ENCODE assay signal across 10 cellular contexts in genomic region chr10:80509403-80510161, GRCh38. TPM values are rescaled to one million over a fixed set of nuclear protein-coding genes. Genes with fewer than 3 reads are reported as not detected.
A peak's percentile ranks its signal among the peaks of the same experiment; 100 is the strongest.
DNase-seq lines count a peak whose midpoint lies in the region; ATAC-seq, FAIRE-seq and TF ChIP-seq lines count a peak whose summit lies in the region.
"Had no signal": no experiment of that assay in that cellular context is flagged by ENCODE, and none has a peak within 500 bp of the region (broad histone marks: within the 10 kb centered on the region; RNA-seq: fewer than 3 reads in every experiment).

No MANE protein-coding gene starts in this region.

- TF ChIP-seq POLR2A in K562 (conservative IDR thresholded peaks at IDR 0.05) (no peak), stomach (IDR thresholded peaks at IDR 0.05) (no peak)

- H3K79me2 ChIP-seq in K562 (ENCODE audit: control insufficient read depth, insufficient read depth, low read length), result peaks cover 35% of the 10 kb centered on the region
- H3K79me2 ChIP-seq in keratinocyte (ENCODE audit: control insufficient read depth, insufficient read depth, low read length), result peaks cover 47% of the 10 kb centered on the region

- H3K4me1 ChIP-seq in K562 (replicated peaks in 1 of 2; ENCODE audit: control insufficient read depth in 2 of 2, insufficient read depth in 2 of 2, low read length in 2 of 2) (peaks cover 12 to 24% of the 10 kb centered on the region in 2 experiments; a peak in 4 of 5 replicates), keratinocyte (ENCODE audit: control insufficient read depth, extremely low read depth, insufficient read depth, low read length) (peaks cover 60% of the 10 kb centered on the region), stomach (peaks cover 16 to 48% (median 20%) of the 10 kb centered on the region in 4 donors)

- no peak for ATAC-seq in K562
- ATAC-seq in HG03135 (IDR thresholded peaks at IDR 0.05; ENCODE audit: unreplicated experiment), result no peak
- no peak for ATAC-seq in GM21381 (IDR thresholded peaks at IDR 0.05; ENCODE audit: unreplicated experiment)

- H4K20me1 ChIP-seq in K562 (replicated peaks; ENCODE audit: control insufficient read depth, insufficient read depth, low read length) (peaks cover 2% of the 10 kb centered on the region), keratinocyte (ENCODE audit: control insufficient read depth, extremely low read depth, insufficient read depth, low read length) (no peaks in the 10 kb centered on the region)

- TF ChIP-seq RAD21 in K562 (CRISPR knock-in tag; conservative IDR thresholded peaks at IDR 0.05 in 1 of 2, IDR thresholded peaks at IDR 0.05 in 1 of 2), result no peak

- TF ChIP-seq CTCF in K562 (IDR thresholded peaks at IDR 0.05 in 2 of 3, conservative IDR thresholded peaks at IDR 0.05 in 1 of 3; ENCODE audit: insufficient read depth in 2 of 3, low read depth in 1 of 3, low read length in 3 of 3) (no peak), keratinocyte (optimal IDR thresholded peaks at IDR 0.05 in 1 of 3, IDR thresholded peaks at IDR 0.05 in 1 of 3, conservative IDR thresholded peaks at IDR 0.05 in 1 of 3; ENCODE audit: extremely low read depth in 1 of 3, insufficient read depth in 2 of 3, low read length in 3 of 3) (peak in 1 of 3 experiments; percentile 4), stomach (IDR thresholded peaks at IDR 0.05) (no peak)

- in situ Hi-C loops in K562 (cut with MboI), result loop anchor here (5.0 to 10.0 kb wide), 2 partner anchors 62 to 125 kb away; no protein-coding TSS in a partner anchor

- H3K36me3 ChIP-seq in K562 (ENCODE audit: control insufficient read depth, insufficient read depth, low read length), result peaks cover 93% of the 10 kb centered on the region
- peaks cover 37 to 66% of the 10 kb centered on the region in 2 experiments for H3K36me3 ChIP-seq in keratinocyte (ENCODE audit: control insufficient read depth in 2 of 2, extremely low read depth in 1 of 2, insufficient read depth in 2 of 2, low read length in 2 of 2)
- H3K36me3 ChIP-seq in stomach, result peaks cover 37 to 88% (median 80%) of the 10 kb centered on the region in 4 donors

- H3K9ac ChIP-seq in K562 (ENCODE audit: insufficient read depth in 1 of 2, low read depth in 2 of 2, low read length in 2 of 2), result peak overlapping the region in 1 of 2 experiments; percentile 50; a peak in 2 of 4 replicates
- peak overlapping the region; percentile 12 for H3K9ac ChIP-seq in keratinocyte (ENCODE audit: control insufficient read depth, extremely low read depth, insufficient read depth, low read length)

- H3K9me1 ChIP-seq in K562 (ENCODE audit: control insufficient read depth, insufficient read depth, low read length) (peaks cover 9% of the 10 kb centered on the region), keratinocyte (ENCODE audit: control insufficient read depth, extremely low read depth, insufficient read depth, low read length) (no peaks in the 10 kb centered on the region)

- H3K4me2 ChIP-seq in K562 (ENCODE audit: insufficient read depth, low read length) (no peak overlapping the region), keratinocyte (ENCODE audit: control insufficient read depth, extremely low read depth, insufficient read depth, low read depth, low read length) (peak overlapping the region; percentile 42)

- dilution Hi-C loops in keratinocyte (cut with MboI; ENCODE audit: extremely low pct_ligation_motif_present, low sequenced_read_pairs), result no loop called here

- H2AFZ ChIP-seq in K562 (ENCODE audit: low read depth, low read length) (no peak overlapping the region), keratinocyte (ENCODE audit: control insufficient read depth, low read length) (no peak overlapping the region)

- no TSS peak for BruUV-seq in K562 (replicated peaks; lab: Mats Ljungman, UMichigan)

- TF ChIP-seq EP300 in K562 (IDR thresholded peaks at IDR 0.05; ENCODE audit: low read length), result no peak
- TF ChIP-seq EP300 in stomach (IDR thresholded peaks at IDR 0.05), result no peak

- H3K9me3 ChIP-seq in K562 (replicated peaks; ENCODE audit: control insufficient read depth, insufficient read depth, low read depth, low read length) (no peaks in the 10 kb centered on the region), keratinocyte (ENCODE audit: control insufficient read depth, low read depth, low read length) (no peaks in the 10 kb centered on the region), stomach (no peaks in the 10 kb centered on the region)

- FAIRE-seq in K562 (lab: Jason Lieb, UNC) (no peak), keratinocyte (lab: Jason Lieb, UNC) (peak; percentile 92)
- FAIRE-seq: frontal cortex had no signal

- intact Hi-C loops in K562 (cut with micrococcal nuclease), result no loop called here
- intact Hi-C loops in stomach (cut with DNase I; ENCODE audit: low total_unique reads), result loop anchor here (5.0 kb wide), 1 partner anchor 62 kb away; no protein-coding TSS in a partner anchor

- H3K27ac ChIP-seq in K562 (ENCODE audit: extremely low read depth, low read depth, low read length) (no peak overlapping the region), keratinocyte (ENCODE audit: control insufficient read depth, insufficient read depth, low read length) (peak overlapping the region; percentile 63), stomach (peak overlapping the region in 4 of 5 donors; percentile 12 to 58 (median 37))

- no peaks in the 10 kb centered on the region for H3K27me3 ChIP-seq in K562 (ENCODE audit: control insufficient read depth in 2 of 2, insufficient read depth in 2 of 2, low read length in 2 of 2)
- no peaks in the 10 kb centered on the region for H3K27me3 ChIP-seq in keratinocyte (ENCODE audit: control insufficient read depth, extremely low read depth, insufficient read depth, low read length)
- no peaks in the 10 kb centered on the region for H3K27me3 ChIP-seq in stomach

- WGBS in K562 (ENCODE audit: insufficient coverage, low coverage, missing lambda C conversion rate), result 90% methylated on average over 18 of the region's 18 CpGs
- WGBS in stomach, 5 donors, result 74 to 84% (median 79%) methylated on average over 17 to 18 of the region's 18 CpGs

- H3K4me3 ChIP-seq in K562 (no peak overlapping the region), keratinocyte (ENCODE audit: control insufficient read depth in 2 of 3, extremely low read depth in 1 of 3, insufficient read depth in 2 of 3, low read depth in 1 of 3, low read length in 3 of 3) (no peak overlapping the region), stomach (no peak overlapping the region)

- peak; percentile 95 for DNase-seq in M059J (ENCODE audit: low read depth)
- DNase-seq in K562 (ENCODE audit: extremely low read depth in 1 of 4, low spot score in 3 of 4), result no peak
- DNase-seq in keratinocyte (ENCODE audit: low read depth, low spot score), result no peak
- DNase-seq in stomach, result no peak
- DNase-seq in stimulated activated CD4-positive, alpha-beta T cell treated with anti-CD3 and anti-CD28 coated beads, Interleukin-12 subunit alpha, Interleukin-12 subunit beta, amount 100 ng/mL, for 4 hours, result no peak
- DNase-seq in NCI-H2107 (lab: John Stamatoyannopoulos, UW), result no peak
- DNase-seq: stimulated activated CD4-positive, alpha-beta T cell treated with anti-CD3 and anti-CD28 coated beads, Interleukin-4, amount 100 ng/mL, for 4 hours had no signal

- POLR2A ChIA-PET in K562 (lab: Yijun Ruan, JAX), result interaction anchor here (0.7 to 0.8 kb wide), 2 partner anchors 12 to 14 kb away, joined by 3 read pairs; no protein-coding TSS in a partner anchor

- CTCF ChIA-PET in K562 (lab: Yijun Ruan, JAX; ENCODE audit: low intra/inter-chr PET ratio), result no interaction called here

RNA-seq across cellular contexts. Expression of gene SH2D4B, which starts 28.1 kb away (rescaled TPM):
- total RNA-seq in M059J (2014; rRNA removed; shearing (Covaris generic)), result not detected in 2 replicates
- 0.09 TPM in 1 of 2 replicates, not detected in the other for total RNA-seq in K562 (2011; cell fraction: chromatin; rRNA removed; ENCODE audit: low replicate concordance)
- 0.26 TPM in 1 of 2 replicates, not detected in the other for total RNA-seq in K562 (2011; cell fraction: nucleolus; rRNA removed)
- total RNA-seq in K562 (2011; cell fraction: nucleoplasm; rRNA removed), result 0.22 TPM in 1 of 2 replicates, not detected in the other
- total RNA-seq in K562 (2014; rRNA removed) (0.29 TPM in 1 of 2 replicates, not detected in the other), K562 (2014; rRNA removed; fragmentation: Illumina TruSeq; extraction: Trizol) (0.04 TPM in 1 of 2 replicates, not detected in the other), K562 (2015; rRNA removed; fragmentation: Illumina TruSeq; extraction: Trizol) (0.04 TPM in 2 replicates), K562 (2021) (0.13 TPM in 1 of 2 replicates, not detected in the other), stomach (under 1 TPM in 1 of 5 donors, not detected in 4; 0.18 TPM)
- polyA plus RNA-seq in K562 (2011; rRNA removed) (0.03 TPM in 1 of 2 replicates, not detected in the other), K562 (2014; fragmentation: Illumina TruSeq; extraction: Trizol) (not detected in 2 replicates), K562 (2014; fragmentation: Nextera tagmentation; extraction: Ambion mirVana) (under 1 TPM in 1 of 2 experiments, not detected in 1; 0.14 TPM), K562 (2014; rRNA removed) (not detected in 2 replicates), keratinocyte (0.03 to 0.42 TPM (median 0.22 TPM) in 3 replicates), stomach (under 1 TPM in 1 of 3 donors, not detected in 2; 0.03 TPM)
- not detected in 2 replicates for polyA plus RNA-seq in K562 (2011; cell fraction: cytosol; rRNA removed)
- 0.03 TPM in 1 of 2 replicates, not detected in the other for polyA plus RNA-seq in K562 (2011; cell fraction: nucleus; rRNA removed)
- 0.05 and 0.06 TPM in 2 replicates for polyA plus RNA-seq in K562 (2012)
- polyA minus RNA-seq in K562 (2011; rRNA and poly(A)+ RNA removed), result not detected in 2 replicates
- polyA minus RNA-seq in K562 (2011; cell fraction: cytosol; rRNA and poly(A)+ RNA removed), result not detected in 2 replicates
- not detected in 2 replicates for polyA minus RNA-seq in K562 (2011; cell fraction: nucleus; rRNA and poly(A)+ RNA removed)
- polyA plus RNA-seq in keratinocyte (2011; ENCODE audit: low read depth), result 0.16 TPM
- 0.09 and 0.24 TPM in 2 replicates for polyA plus RNA-seq in keratinocyte (2011; cell fraction: cytosol; rRNA removed)
- polyA plus RNA-seq in keratinocyte (2011; cell fraction: nucleus; rRNA removed), result 0.23 and 0.28 TPM in 2 replicates
- 0.06 and 0.39 TPM in 2 replicates for polyA plus RNA-seq in keratinocyte (2012; ENCODE audit: low replicate concordance)
- 0.13 to 0.16 TPM in 2 of 3 replicates, not detected in the other for polyA minus RNA-seq in keratinocyte
- polyA minus RNA-seq in keratinocyte (2011; cell fraction: cytosol; rRNA and poly(A)+ RNA removed), result not detected
- polyA minus RNA-seq in keratinocyte (2011; cell fraction: nucleus; rRNA and poly(A)+ RNA removed), result 0.32 and 0.70 TPM in 2 replicates

RNA-seq across cellular contexts. Expression of gene TSPAN14, which starts 55.5 kb away (rescaled TPM):
- 32.0 and 44.4 TPM in 2 replicates for total RNA-seq in M059J (2014; rRNA removed; shearing (Covaris generic))
- 67.3 and 149 TPM in 2 replicates for total RNA-seq in K562 (2011; cell fraction: chromatin; rRNA removed; ENCODE audit: low replicate concordance)
- total RNA-seq in K562 (2011; cell fraction: nucleolus; rRNA removed), result 99.9 and 106 TPM in 2 replicates
- total RNA-seq in K562 (2011; cell fraction: nucleoplasm; rRNA removed), result 117 and 138 TPM in 2 replicates
- total RNA-seq in K562 (2014; rRNA removed) (22.4 and 33.3 TPM in 2 replicates), K562 (2014; rRNA removed; fragmentation: Illumina TruSeq; extraction: Trizol) (19.0 and 23.3 TPM in 2 replicates), K562 (2015; rRNA removed; fragmentation: Illumina TruSeq; extraction: Trizol) (22.5 and 24.4 TPM in 2 replicates), K562 (2021) (89.2 and 92.9 TPM in 2 replicates), stomach (10 to 100 TPM; 24.4 to 82.6 (median 42.9) TPM)
- polyA plus RNA-seq in K562 (2011; rRNA removed) (42.9 and 65.1 TPM in 2 replicates), K562 (2014; fragmentation: Illumina TruSeq; extraction: Trizol) (65.0 and 66.6 TPM in 2 replicates), K562 (2014; fragmentation: Nextera tagmentation; extraction: Ambion mirVana) (1 to 10 TPM; 5.8 to 6.6 TPM), K562 (2014; rRNA removed) (47.2 and 57.2 TPM in 2 replicates), keratinocyte (71.1 to 191 TPM (median 87.0 TPM) in 3 replicates), stomach (10 to 100 TPM in 2 of 3 donors, 1 to 10 TPM in 1; 7.0 to 21.5 (median 13.7) TPM)
- polyA plus RNA-seq in K562 (2011; cell fraction: cytosol; rRNA removed), result 52.8 and 88.0 TPM in 2 replicates
- polyA plus RNA-seq in K562 (2011; cell fraction: nucleus; rRNA removed), result 52.2 and 85.9 TPM in 2 replicates
- polyA plus RNA-seq in K562 (2012), result 44.4 and 57.4 TPM in 2 replicates
- 21.6 and 45.5 TPM in 2 replicates for polyA minus RNA-seq in K562 (2011; rRNA and poly(A)+ RNA removed)
- 28.6 and 45.2 TPM in 2 replicates for polyA minus RNA-seq in K562 (2011; cell fraction: cytosol; rRNA and poly(A)+ RNA removed)
- 20.1 and 21.1 TPM in 2 replicates for polyA minus RNA-seq in K562 (2011; cell fraction: nucleus; rRNA and poly(A)+ RNA removed)
- 24.8 TPM for polyA plus RNA-seq in keratinocyte (2011; ENCODE audit: low read depth)
- polyA plus RNA-seq in keratinocyte (2011; cell fraction: cytosol; rRNA removed), result 64.9 and 73.6 TPM in 2 replicates
- polyA plus RNA-seq in keratinocyte (2011; cell fraction: nucleus; rRNA removed), result 286 and 296 TPM in 2 replicates
- 89.0 and 143 TPM in 2 replicates for polyA plus RNA-seq in keratinocyte (2012; ENCODE audit: low replicate concordance)
- polyA minus RNA-seq in keratinocyte, result 94.5 to 356 TPM (median 124 TPM) in 3 replicates
- polyA minus RNA-seq in keratinocyte (2011; cell fraction: cytosol; rRNA and poly(A)+ RNA removed), result 73.1 TPM
- polyA minus RNA-seq in keratinocyte (2011; cell fraction: nucleus; rRNA and poly(A)+ RNA removed), result 118 and 190 TPM in 2 replicates
